ENCODE assay signal across 1 cellular context in genomic region chr17:17675925-17676534, GRCh38.
A peak's percentile ranks its signal among the peaks of the same experiment; 100 is the strongest.
TF ChIP-seq lines count a peak whose summit lies in the region.

No MANE protein-coding gene starts in this region.

TF ChIP-seq in GM12878, 131 proteins besides CTCF, POLR2A, EP300 and RAD21 (continued from another document):
- TF ChIP-seq, protein P1, sequence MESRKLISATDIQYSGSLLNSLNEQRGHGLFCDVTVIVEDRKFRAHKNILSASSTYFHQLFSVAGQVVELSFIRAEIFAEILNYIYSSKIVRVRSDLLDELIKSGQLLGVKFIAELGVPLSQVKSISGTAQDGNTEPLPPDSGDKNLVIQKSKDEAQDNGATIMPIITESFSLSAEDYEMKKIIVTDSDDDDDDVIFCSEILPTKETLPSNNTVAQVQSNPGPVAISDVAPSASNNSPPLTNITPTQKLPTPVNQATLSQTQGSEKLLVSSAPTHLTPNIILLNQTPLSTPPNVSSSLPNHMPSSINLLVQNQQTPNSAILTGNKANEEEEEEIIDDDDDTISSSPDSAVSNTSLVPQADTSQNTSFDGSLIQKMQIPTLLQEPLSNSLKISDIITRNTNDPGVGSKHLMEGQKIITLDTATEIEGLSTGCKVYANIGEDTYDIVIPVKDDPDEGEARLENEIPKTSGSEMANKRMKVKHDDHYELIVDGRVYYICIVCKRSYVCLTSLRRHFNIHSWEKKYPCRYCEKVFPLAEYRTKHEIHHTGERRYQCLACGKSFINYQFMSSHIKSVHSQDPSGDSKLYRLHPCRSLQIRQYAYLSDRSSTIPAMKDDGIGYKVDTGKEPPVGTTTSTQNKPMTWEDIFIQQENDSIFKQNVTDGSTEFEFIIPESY (IDR thresholded peaks at IDR 0.05): 0 out of 2 replicates have a peak, but pooled peaks have one; percentile 11
- TF ChIP-seq MLLT1 (IDR thresholded peaks at IDR 0.05) (peak; percentile 82), IKZF1 (conservative IDR thresholded peaks at IDR 0.05) (peak; percentile 67; the same call in 1 of the 2 replicates), RAD51 (IDR thresholded peaks at IDR 0.05) (peak; percentile 42; the same call in 1 of the 2 replicates), MEF2B (IDR thresholded peaks at IDR 0.05; ENCODE audit: partially characterized antibody, poor library complexity, severe bottlenecking) (peak; percentile 68), NR2F1 (conservative IDR thresholded peaks at IDR 0.05) (peak; percentile 59), ZNF622 (IDR thresholded peaks at IDR 0.05) (no peak), CBFB (IDR thresholded peaks at IDR 0.05; ENCODE audit: low read depth) (no peak), SRF (IDR thresholded peaks at IDR 0.05; ENCODE audit: low read depth in 2 of 2, low read length in 2 of 2) (no peak), E2F8 (IDR thresholded peaks at IDR 0.05; ENCODE audit: low read depth, partially characterized antibody) (no peak), FOXM1 (IDR thresholded peaks at IDR 0.05; ENCODE audit: low read depth, low read length) (no peak), GABPA (IDR thresholded peaks at IDR 0.05; ENCODE audit: low read depth) (peak; percentile 74), IKZF2 (IDR thresholded peaks at IDR 0.05) (peak; percentile 92 to 93), SPI1 (IDR thresholded peaks at IDR 0.05; ENCODE audit: borderline replicate concordance, insufficient read depth, low read depth, low read length) (no peak), SUZ12 (IDR thresholded peaks at IDR 0.05; ENCODE audit: unreplicated experiment) (no peak), CHD2 (IDR thresholded peaks at IDR 0.05; ENCODE audit: borderline replicate concordance, low read depth, low read length) (no peak), TAF1 (IDR thresholded peaks at IDR 0.05; ENCODE audit: borderline replicate concordance, low read depth, low read length) (0 out of 2 replicates have a peak, but pooled peaks have one; percentile 20), EED (IDR thresholded peaks at IDR 0.05; ENCODE audit: low read depth) (peak; percentile 72; the same call in 1 of the 2 replicates)
- TF ChIP-seq, protein P2, sequence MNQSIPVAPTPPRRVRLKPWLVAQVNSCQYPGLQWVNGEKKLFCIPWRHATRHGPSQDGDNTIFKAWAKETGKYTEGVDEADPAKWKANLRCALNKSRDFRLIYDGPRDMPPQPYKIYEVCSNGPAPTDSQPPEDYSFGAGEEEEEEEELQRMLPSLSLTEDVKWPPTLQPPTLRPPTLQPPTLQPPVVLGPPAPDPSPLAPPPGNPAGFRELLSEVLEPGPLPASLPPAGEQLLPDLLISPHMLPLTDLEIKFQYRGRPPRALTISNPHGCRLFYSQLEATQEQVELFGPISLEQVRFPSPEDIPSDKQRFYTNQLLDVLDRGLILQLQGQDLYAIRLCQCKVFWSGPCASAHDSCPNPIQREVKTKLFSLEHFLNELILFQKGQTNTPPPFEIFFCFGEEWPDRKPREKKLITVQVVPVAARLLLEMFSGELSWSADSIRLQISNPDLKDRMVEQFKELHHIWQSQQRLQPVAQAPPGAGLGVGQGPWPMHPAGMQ (IDR thresholded peaks at IDR 0.05; ENCODE audit: borderline replicate concordance): 0 out of 2 replicates have a peak, but pooled peaks have one; percentile 19
- TF ChIP-seq, protein P3, sequence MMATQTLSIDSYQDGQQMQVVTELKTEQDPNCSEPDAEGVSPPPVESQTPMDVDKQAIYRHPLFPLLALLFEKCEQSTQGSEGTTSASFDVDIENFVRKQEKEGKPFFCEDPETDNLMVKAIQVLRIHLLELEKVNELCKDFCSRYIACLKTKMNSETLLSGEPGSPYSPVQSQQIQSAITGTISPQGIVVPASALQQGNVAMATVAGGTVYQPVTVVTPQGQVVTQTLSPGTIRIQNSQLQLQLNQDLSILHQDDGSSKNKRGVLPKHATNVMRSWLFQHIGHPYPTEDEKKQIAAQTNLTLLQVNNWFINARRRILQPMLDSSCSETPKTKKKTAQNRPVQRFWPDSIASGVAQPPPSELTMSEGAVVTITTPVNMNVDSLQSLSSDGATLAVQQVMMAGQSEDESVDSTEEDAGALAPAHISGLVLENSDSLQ (IDR thresholded peaks at IDR 0.05): 0 out of 2 replicates have a peak, but pooled peaks have one; percentile 15
